ENCODE assay signal across 18 cellular contexts in genomic region chr7:47080816-47081215, GRCh38.
DNase-seq lines count a peak whose midpoint lies in the region; ATAC-seq and TF ChIP-seq lines count a peak whose summit lies in the region.
"Had no signal": no experiment of that assay in that cellular context is flagged by ENCODE, and none has a peak within 500 bp of the region (broad histone marks: within the 10 kb centered on the region; RNA-seq: fewer than 3 reads in every experiment).

No MANE protein-coding gene starts in this region.

- H3K4me3 ChIP-seq in choroid plexus epithelial cell (ENCODE audit: low read depth, low read length): no peak overlapping the region
- H3K4me3 ChIP-seq in lung: no peak overlapping the region

- 45 to 65% methylated on average over 3 of the region's 3 CpGs for WGBS in lung, 2 donors

- DNase-seq in AG20443 (ENCODE audit: low spot score): peak; percentile 54
- peak; percentile 14 for DNase-seq in ELF-1 (ENCODE audit: low read depth, low spot score)
- peak; percentile 50 for DNase-seq in choroid plexus epithelial cell (ENCODE audit: low read depth)
- DNase-seq in lung (ENCODE audit: low spot score): no peak
- no peak for DNase-seq in NCI-H128 (lab: John Stamatoyannopoulos, UW; ENCODE audit: unreplicated experiment)
- no peak for DNase-seq in ecto neural progenitor cell (ENCODE audit: low spot score)
- DNase-seq: activated CD4-positive, alpha-beta memory T cell treated with anti-CD3 and anti-CD28 coated beads for 36 hours; activated T-cell treated with anti-CD3 and anti-CD28 coated beads, Interleukin-2, amount 50 U/mL, for 4 hours; AML-193; Caco-2; cortex of kidney; natural killer cell; NCI-H187; NCI-H345; stimulated activated CD4-positive, alpha-beta T cell treated with anti-CD3 and anti-CD28 coated beads, Interleukin-4, amount 100 ng/mL, for 24 hours had no signal

- ATAC-seq in lung (ENCODE audit: insufficient read depth, low FRiP score) (peak; percentile 43), HG03520 (IDR thresholded peaks at IDR 0.05; ENCODE audit: unreplicated experiment) (no peak)
- ATAC-seq: activated naive CD4-positive, alpha-beta T cell treated with anti-CD3 and anti-CD28 coated beads, Interleukin-2, amount 50 U/mL, for 72 hours; activated T-cell treated with anti-CD3 and anti-CD28 coated beads, Interleukin-2, amount 50 U/mL, for 4 hours; natural killer cell had no signal

- no peaks in the 10 kb centered on the region for H3K4me1 ChIP-seq in lung (ENCODE audit: control insufficient read depth in 2 of 2, insufficient read depth in 2 of 2, low read length in 2 of 2)
- H3K4me1 ChIP-seq: Caco-2, parathyroid adenoma had no signal

- TF ChIP-seq CTCF in choroid plexus epithelial cell (conservative IDR thresholded peaks at IDR 0.05; ENCODE audit: low read depth, low read length): no peak
- no peak for TF ChIP-seq CTCF in lung (IDR thresholded peaks at IDR 0.05; ENCODE audit: control extremely low read depth, extremely low read depth)

- no peaks in the 10 kb centered on the region for H3K36me3 ChIP-seq in lung (ENCODE audit: control insufficient read depth in 2 of 2, insufficient read depth in 2 of 2, low read length in 2 of 2)

- no peaks in the 10 kb centered on the region for H3K27me3 ChIP-seq in lung (ENCODE audit: control insufficient read depth, insufficient read depth)

- no peaks in the 10 kb centered on the region for H3K9me3 ChIP-seq in lung (ENCODE audit: control insufficient read depth in 2 of 2, insufficient read depth in 1 of 2, low read length in 1 of 2)
- H3K9me3 ChIP-seq: Caco-2 had no signal

- no peak overlapping the region for H3K27ac ChIP-seq in lung (ENCODE audit: low read depth in 1 of 2, low read length in 1 of 2)
- H3K27ac ChIP-seq: parathyroid adenoma had no signal

Comparison
In these comparisons a context has a peak if more than half of its experiments do, and no peak if none do; other contexts are left out.
1. DNase-seq: peak in AG20443 (single experiment), ELF-1 (single experiment) and choroid plexus epithelial cell (single experiment); none in lung (single experiment), NCI-H128 (single experiment) and ecto neural progenitor cell (single experiment).